In genomic region chr1:154419620-154420020, GRCh38 we compare ENCODE assay signal across 8 cellular contexts. TPM values are rescaled to one million over a fixed set of nuclear protein-coding genes. Genes with fewer than 3 reads are reported as not detected.
DNase-seq lines count a peak whose midpoint lies in the region; ATAC-seq and TF ChIP-seq lines count a peak whose summit lies in the region.

No MANE protein-coding gene starts in this region.

- H3K4me2 ChIP-seq in osteoblast (ENCODE audit: insufficient read depth, low read length) = peak overlapping the region; percentile 84

- H3K4me3 ChIP-seq in fibroblast of the aortic adventitia (ENCODE audit: low read depth, low read length) = peak overlapping the region; percentile 9
- peak overlapping the region; percentile 58 for H3K4me3 ChIP-seq in osteoblast (ENCODE audit: insufficient read depth, low read length)

- H3K27me3 Mint-ChIP-seq in activated T-cell treated with anti-CD3 and anti-CD28 coated beads, Interleukin-2, amount 50 U/mL, for 72 hours (ENCODE audit: low read depth) = no peaks in the 10 kb centered on the region

- no peak overlapping the region for H2AFZ ChIP-seq in osteoblast (ENCODE audit: low read length)

- H3K27me3 ChIP-seq in osteoblast (ENCODE audit: insufficient read depth, low read length) = no peaks in the 10 kb centered on the region

- H3K36me3 Mint-ChIP-seq in activated T-cell treated with anti-CD3 and anti-CD28 coated beads, Interleukin-2, amount 50 U/mL, for 72 hours (ENCODE audit: insufficient read depth in 2 of 2) = no peaks in the 10 kb centered on the region

- H3K27ac Mint-ChIP-seq in activated T-cell treated with anti-CD3 and anti-CD28 coated beads, Interleukin-2, amount 50 U/mL, for 72 hours = peak overlapping the region; percentile 25

- no peaks in the 10 kb centered on the region for H3K9me3 ChIP-seq in osteoblast (ENCODE audit: low read depth, low read length)

- peak in 1 of 2 donors; percentile 24 for ATAC-seq in activated T-cell treated with anti-CD3 and anti-CD28 coated beads, Interleukin-2, amount 50 U/mL, for 72 hours (replicated peaks in 1 of 2)
- no peak for ATAC-seq in GM19023 (IDR thresholded peaks at IDR 0.05; ENCODE audit: unreplicated experiment)

- DNase-seq in stimulated activated CD4-positive, alpha-beta T cell treated with anti-CD3 and anti-CD28 coated beads, Interleukin-4, amount 100 ng/mL, for 1 hour = peak; percentile 25
- no peak for DNase-seq in stimulated activated CD4-positive, alpha-beta T cell treated with anti-CD3 and anti-CD28 coated beads, Interleukin-2, amount 100 ng/mL, for 48 hours
- DNase-seq in activated T-cell treated with anti-CD3 and anti-CD28 coated beads, Interleukin-2, amount 50 U/mL, for 72 hours = peak; percentile 34 to 52
- peak; percentile 97 for DNase-seq in fibroblast of the aortic adventitia (ENCODE audit: low read depth)
- peak; percentile 97 for DNase-seq in osteoblast (ENCODE audit: insufficient read length, low spot score, missing footprints)
- no peak for DNase-seq in SW480 (ENCODE audit: low spot score)
- no peak for DNase-seq in ACHN

- H3K4me3 Mint-ChIP-seq in activated T-cell treated with anti-CD3 and anti-CD28 coated beads, Interleukin-2, amount 50 U/mL, for 72 hours = peak overlapping the region; percentile 69 to 71

- H3K36me3 ChIP-seq in osteoblast (ENCODE audit: insufficient read depth, low read length) = no peaks in the 10 kb centered on the region

- TF ChIP-seq CTCF in fibroblast of the aortic adventitia (IDR thresholded peaks at IDR 0.05; ENCODE audit: insufficient read depth, low read length) (no peak), osteoblast (IDR thresholded peaks at IDR 0.05; ENCODE audit: extremely low read depth, low read depth, low read length) (no peak)

- H3K4me1 ChIP-seq in osteoblast (ENCODE audit: insufficient read depth, low read length) = peaks cover 51% of the 10 kb centered on the region

- H4K20me1 ChIP-seq in osteoblast (ENCODE audit: insufficient read depth, low read length) = no peaks in the 10 kb centered on the region

- peaks cover 84% of the 10 kb centered on the region for H3K4me1 Mint-ChIP-seq in activated T-cell treated with anti-CD3 and anti-CD28 coated beads, Interleukin-2, amount 50 U/mL, for 72 hours (ENCODE audit: low read depth)

- peak overlapping the region; percentile 99 for H3K27ac ChIP-seq in osteoblast (ENCODE audit: low read depth, low read length)

- peaks cover 5% of the 10 kb centered on the region for H3K79me2 ChIP-seq in osteoblast (ENCODE audit: insufficient read depth, low read length)

- in situ Hi-C loops in ACHN (cut with HindIII; ENCODE audit: low pct_ligation_motif_present, low pct_unique_long_range_greater_than_20kb, low sequenced_read_pairs) = no loop called here

- H3K9me3 Mint-ChIP-seq in activated T-cell treated with anti-CD3 and anti-CD28 coated beads, Interleukin-2, amount 50 U/mL, for 72 hours = no peaks in the 10 kb centered on the region

RNA-seq across cellular contexts. Expression of gene IL6R, which starts 14.5 kb away (rescaled TPM):
- 10 to 100 TPM in 1 of 2 donors, 1 to 10 TPM in 1; 5.7 to 12.6 TPM for total RNA-seq in activated T-cell treated with anti-CD3 and anti-CD28 coated beads, Interleukin-2, amount 50 U/mL, for 72 hours
- total RNA-seq in fibroblast of the aortic adventitia (ENCODE audit: low replicate concordance) = 1.3 and 5.3 TPM in 2 replicates
- 5.3 and 8.0 TPM in 2 replicates for total RNA-seq in osteoblast

Comparison
In these comparisons a context has a peak if more than half of its experiments do, and no peak if none do; other contexts are left out.
1. DNase-seq: peak in stimulated activated CD4-positive, alpha-beta T cell treated with anti-CD3 and anti-CD28 coated beads, Interleukin-4, amount 100 ng/mL, for 1 hour (single experiment), activated T-cell treated with anti-CD3 and anti-CD28 coated beads, Interleukin-2, amount 50 U/mL, for 72 hours (2 of 2), fibroblast of the aortic adventitia (single experiment) and osteoblast (single experiment); none in stimulated activated CD4-positive, alpha-beta T cell treated with anti-CD3 and anti-CD28 coated beads, Interleukin-2, amount 100 ng/mL, for 48 hours (0 of 2), SW480 (single experiment) and ACHN (single experiment).